In genomic region chr2:55116598-55116964, GRCh38 we compare ENCODE assay signal across 20 cellular contexts.
A peak's percentile ranks its signal among the peaks of the same experiment; 100 is the strongest.
DNase-seq lines count a peak whose midpoint lies in the region; ATAC-seq and TF ChIP-seq lines count a peak whose summit lies in the region.
"Had no signal": no experiment of that assay in that cellular context is flagged by ENCODE, and none has a peak within 500 bp of the region (broad histone marks: within the 10 kb centered on the region; RNA-seq: fewer than 3 reads in every experiment).

No MANE protein-coding gene starts in this region.

- no peak for TF ChIP-seq POLR2A in breast epithelium (IDR thresholded peaks at IDR 0.05)

- intact Hi-C loops in MCF 10A (cut with micrococcal nuclease) (no loop called here), breast epithelium (cut with DNase I; ENCODE audit: low total_unique reads) (no loop called here), Panc1 (cut with micrococcal nuclease; ENCODE audit: unreplicated experiment) (no loop called here), ascending aorta (cut with DNase I) (loop anchor here (10.0 kb wide), 1 partner anchor 392 kb away; the partner anchor contains the start of gene EML6)

- CTCF ChIA-PET in MCF 10A (lab: Yijun Ruan, JAX) = interaction anchor here (0.6 to 1.3 kb wide), 3 partner anchors 20 to 104 kb away, joined by 3 read pairs; no protein-coding TSS in a partner anchor
- CTCF ChIA-PET in Panc1 (lab: Charles Lee) = no interaction called here

- TSS peak; percentile 67 for BruUV-seq in MCF 10A (replicated peaks; lab: Mats Ljungman, UMichigan)
- no TSS peak for BruUV-seq in Panc1 (replicated peaks; lab: Mats Ljungman, UMichigan)

- H3K27me3 Mint-ChIP-seq in MCF 10A (ENCODE audit: insufficient read depth, unreplicated experiment) (no peaks in the 10 kb centered on the region), chondrocyte (ENCODE audit: low read depth) (no peaks in the 10 kb centered on the region)
- H3K27me3 Mint-ChIP-seq: CD4-positive, alpha-beta T cell had no signal

- POLR2A ChIA-PET in MCF 10A (lab: Yijun Ruan, JAX) (interaction anchor here (1.3 kb wide), 1 partner anchor 48 kb away, joined by 3 read pairs; no protein-coding TSS in a partner anchor), Panc1 (lab: Charles Lee) (no interaction called here)

- no peak overlapping the region for H3K4me3 Mint-ChIP-seq in MCF 10A (ENCODE audit: unreplicated experiment)
- no peak overlapping the region for H3K4me3 Mint-ChIP-seq in chondrocyte (ENCODE audit: unreplicated experiment)
- H3K4me3 Mint-ChIP-seq: CD4-positive, alpha-beta T cell had no signal

- H3K9me3 ChIP-seq in breast epithelium (no peaks in the 10 kb centered on the region), Panc1 (ENCODE audit: control insufficient read depth, insufficient read depth, low read depth, low read length) (no peaks in the 10 kb centered on the region), ascending aorta (no peaks in the 10 kb centered on the region)

- H3K36me3 Mint-ChIP-seq in MCF 10A (ENCODE audit: insufficient read depth, unreplicated experiment) (no peaks in the 10 kb centered on the region), chondrocyte (ENCODE audit: low read depth) (no peaks in the 10 kb centered on the region)

- DNase-seq in MCF 10A (ENCODE audit: unreplicated experiment) (no peak), breast epithelium (ENCODE audit: low spot score in 2 of 2) (no peak), Panc1 (ENCODE audit: low read depth, low spot score) (no peak), chondrocyte (ENCODE audit: low spot score) (no peak), RKO (ENCODE audit: low spot score) (no peak), ascending aorta (ENCODE audit: low spot score in 2 of 2) (no peak), RPMI8226 (no peak), NCI-H345 (lab: John Stamatoyannopoulos, UW) (no peak)
- DNase-seq: CD4-positive, alpha-beta T cell; COR-L47; KG1; MM.1S; NCI-H1048; NCI-H1436; NCI-H187; NCI-H2171 treated with DMSO at 0.1 percent for 48 hours; NCI-H446; NCI-H524 treated with DMSO at 0.1 percent for 48 hours; NK-92 treated with Interleukin-12 subunit alpha and Interleukin-12 subunit beta, amount 100 ng/mL, for 24 hours had no signal

- TF ChIP-seq CTCF in MCF 10A (IDR thresholded peaks at IDR 0.05; ENCODE audit: unreplicated experiment) = no peak
- TF ChIP-seq CTCF in breast epithelium (IDR thresholded peaks at IDR 0.05) = no peak
- TF ChIP-seq CTCF in Panc1 (IDR thresholded peaks at IDR 0.05) = no peak
- TF ChIP-seq CTCF in chondrocyte (IDR thresholded peaks at IDR 0.05) = no peak
- no peak for TF ChIP-seq CTCF in ascending aorta (IDR thresholded peaks at IDR 0.05)

- no peaks in the 10 kb centered on the region for H3K27me3 ChIP-seq in breast epithelium
- H3K27me3 ChIP-seq in Panc1 (ENCODE audit: control insufficient read depth, insufficient read depth, low read length) = no peaks in the 10 kb centered on the region
- no peaks in the 10 kb centered on the region for H3K27me3 ChIP-seq in ascending aorta

- in situ Hi-C loops in Panc1 (cut with HindIII; ENCODE audit: low pct_unique_long_range_greater_than_20kb, low sequenced_read_pairs) = no loop called here

- peaks cover 21% of the 10 kb centered on the region for H3K4me1 Mint-ChIP-seq in MCF 10A (ENCODE audit: insufficient read depth, unreplicated experiment)
- peaks cover 89% of the 10 kb centered on the region for H3K4me1 Mint-ChIP-seq in chondrocyte (ENCODE audit: low read depth)

- H3K27ac ChIP-seq in breast epithelium (no peak overlapping the region), Panc1 (ENCODE audit: low read length) (peak overlapping the region; percentile 18; the same call in 1 of the 2 replicates), ascending aorta (no peak overlapping the region)
- H3K27ac ChIP-seq: 22Rv1 had no signal

- no peak for ATAC-seq in Panc1

- H3K36me3 ChIP-seq in breast epithelium (no peaks in the 10 kb centered on the region), Panc1 (ENCODE audit: control insufficient read depth, insufficient read depth, low read length) (no peaks in the 10 kb centered on the region), ascending aorta (no peaks in the 10 kb centered on the region)

- H3K4me3 ChIP-seq in breast epithelium (no peak overlapping the region), Panc1 (ENCODE audit: low read depth in 2 of 2, low read length in 2 of 2) (no peak overlapping the region), ascending aorta (no peak overlapping the region)

- H3K27ac Mint-ChIP-seq in MCF 10A (ENCODE audit: low read depth, unreplicated experiment) (no peak overlapping the region), chondrocyte (ENCODE audit: unreplicated experiment) (peak overlapping the region; percentile 46)
- H3K27ac Mint-ChIP-seq: CD4-positive, alpha-beta T cell had no signal

- H3K9me3 Mint-ChIP-seq in MCF 10A (ENCODE audit: unreplicated experiment) (no peaks in the 10 kb centered on the region), chondrocyte (ENCODE audit: low read depth) (no peaks in the 10 kb centered on the region)
- H3K9me3 Mint-ChIP-seq: CD4-positive, alpha-beta T cell had no signal

- H3K4me1 ChIP-seq in breast epithelium = peaks cover 0 to 4% of the 10 kb centered on the region in 2 donors
- peaks cover 13% of the 10 kb centered on the region for H3K4me1 ChIP-seq in Panc1 (ENCODE audit: control insufficient read depth, insufficient read depth, low read length)
- H3K4me1 ChIP-seq in ascending aorta = peaks cover 9 to 26% of the 10 kb centered on the region in 2 donors
